In genomic region chr16:21150375-21151001, GRCh38 we compare ENCODE assay signal across 11 cellular contexts. TPM values are rescaled to one million over a fixed set of nuclear protein-coding genes. Genes with fewer than 3 reads are reported as not detected.
DNase-seq lines count a peak whose midpoint lies in the region; ATAC-seq and TF ChIP-seq lines count a peak whose summit lies in the region.
"Had no signal": no experiment of that assay in that cellular context is flagged by ENCODE, and none has a peak within 500 bp of the region (broad histone marks: within the 10 kb centered on the region; RNA-seq: fewer than 3 reads in every experiment).

Gene DNAH3, minus strand, starts transcription at chr16:21150846. Its CDS starts 527 bp downstream, at chr16:21150319.

- no peak within 1 kb of the TSS for H3K27ac Mint-ChIP-seq in stimulated activated naive CD8-positive, alpha-beta T cell treated with anti-CD3 and anti-CD28 coated beads, Interleukin-15, amount 100 ng/mL, for 72 hours

- no peak for TF ChIP-seq CTCF in RWPE2 (IDR thresholded peaks at IDR 0.05; ENCODE audit: poor library complexity, severe bottlenecking)

- H3K27me3 Mint-ChIP-seq in stimulated activated naive CD8-positive, alpha-beta T cell treated with anti-CD3 and anti-CD28 coated beads, Interleukin-15, amount 100 ng/mL, for 72 hours, result peaks cover 44% of the 10 kb centered on the region

- H3K36me3 ChIP-seq in MG63 (no peaks in the 10 kb centered on the region), RWPE2 (ENCODE audit: low read depth) (no peaks in the 10 kb centered on the region)
- H3K36me3 ChIP-seq: suprapubic skin had no signal

- no peak within 1 kb of the TSS for H3K27ac ChIP-seq in RWPE2 (ENCODE audit: poor library complexity, severe bottlenecking)
- H3K27ac ChIP-seq: C4-2B, suprapubic skin had no signal

- ATAC-seq in RWPE2 (ENCODE audit: low read depth), result peak; percentile 99
- peak; percentile 84 for ATAC-seq in left ventricle myocardium superior
- no peak for ATAC-seq in stimulated activated naive CD8-positive, alpha-beta T cell treated with anti-CD3 and anti-CD28 coated beads, Interleukin-15, amount 100 ng/mL, for 72 hours
- no peak for ATAC-seq in GM18498 (IDR thresholded peaks at IDR 0.05; ENCODE audit: unreplicated experiment)

- no peak within 1 kb of the TSS for H3K4me3 Mint-ChIP-seq in stimulated activated naive CD8-positive, alpha-beta T cell treated with anti-CD3 and anti-CD28 coated beads, Interleukin-15, amount 100 ng/mL, for 72 hours

- no peaks in the 10 kb centered on the region for H3K9me3 Mint-ChIP-seq in stimulated activated naive CD8-positive, alpha-beta T cell treated with anti-CD3 and anti-CD28 coated beads, Interleukin-15, amount 100 ng/mL, for 72 hours

- intact Hi-C loops in left ventricle myocardium superior (cut with micrococcal nuclease), result no loop called here

- H3K4me1 Mint-ChIP-seq in stimulated activated naive CD8-positive, alpha-beta T cell treated with anti-CD3 and anti-CD28 coated beads, Interleukin-15, amount 100 ng/mL, for 72 hours, result no peaks in the 10 kb centered on the region

- H3K4me3 ChIP-seq in MG63, result no peak within 1 kb of the TSS
- H3K4me3 ChIP-seq in RWPE2 (ENCODE audit: severe bottlenecking), result no peak within 1 kb of the TSS
- H3K4me3 ChIP-seq: suprapubic skin had no signal

- H3K27me3 ChIP-seq in MG63 (peaks cover 22% of the 10 kb centered on the region), RWPE2 (ENCODE audit: insufficient read depth, poor library complexity, severe bottlenecking) (no peaks in the 10 kb centered on the region)
- H3K27me3 ChIP-seq: suprapubic skin had no signal

- DNase-seq in Ammon's horn (ENCODE audit: low spot score) (peak; percentile 9), MG63 (peak; percentile 36), RWPE2 (ENCODE audit: low spot score) (no peak), left ventricle myocardium superior (no peak), HT-29 (ENCODE audit: low spot score) (no peak), NCI-H226 (no peak)
- no peak for DNase-seq in stimulated activated naive CD8-positive, alpha-beta T cell treated with anti-CD3 and anti-CD28 coated beads, Interleukin-15, amount 100 ng/mL, for 72 hours
- DNase-seq: stimulated activated CD4-positive, alpha-beta T cell treated with anti-CD3 and anti-CD28 coated beads, Interleukin-1b, Interleukin-23, amount 100 ng/mL, for 48 hours had no signal

- no peaks in the 10 kb centered on the region; the same call in 1 of the 2 replicates for H3K9me3 ChIP-seq in MG63
- H3K9me3 ChIP-seq in RWPE2 (ENCODE audit: severe bottlenecking), result no peaks in the 10 kb centered on the region
- H3K9me3 ChIP-seq: suprapubic skin had no signal

- peaks cover 6% of the 10 kb centered on the region for H3K4me1 ChIP-seq in RWPE2 (ENCODE audit: insufficient read depth, poor library complexity, severe bottlenecking)

RNA-seq across cellular contexts. Expression of gene DNAH3, which starts in this region (rescaled TPM):
- total RNA-seq in MG63 (2014; rRNA removed; shearing (Covaris generic); ENCODE audit: low replicate concordance), result not detected in 2 replicates
- total RNA-seq in left ventricle myocardium superior, result 1.1 TPM
- 0.34 and 0.38 TPM in 2 replicates for total RNA-seq in HT-29 (2014; rRNA removed; shearing (Covaris generic))

Comparison
In these comparisons a context has a peak if more than half of its experiments do, and no peak if none do; other contexts are left out.
1. Peak in DNase-seq in MG63; RNA of the gene not detected or under 1 TPM.
2. ATAC-seq: peak in RWPE2 (single experiment) and left ventricle myocardium superior (single experiment); none in stimulated activated naive CD8-positive, alpha-beta T cell treated with anti-CD3 and anti-CD28 coated beads, Interleukin-15, amount 100 ng/mL, for 72 hours (single experiment) and GM18498 (single experiment).